Comparison of ENCODE assay signal across 19 cellular contexts in genomic region chr12:50659690-50660424, GRCh38.
DNase-seq lines count a peak whose midpoint lies in the region; ATAC-seq and TF ChIP-seq lines count a peak whose summit lies in the region.
"Had no signal": no experiment of that assay in that cellular context is flagged by ENCODE, and none has a peak within 500 bp of the region (broad histone marks: within the 10 kb centered on the region; RNA-seq: fewer than 3 reads in every experiment).

No MANE protein-coding gene starts in this region.

- TF ChIP-seq CTCF in cardiac muscle cell (IDR thresholded peaks at IDR 0.05; ENCODE audit: low read depth, low read length), result no peak
- no peak for TF ChIP-seq CTCF in right atrium auricular region (IDR thresholded peaks at IDR 0.05)
- no peak for TF ChIP-seq CTCF in PC-3 (conservative IDR thresholded peaks at IDR 0.05; ENCODE audit: low read depth, low read length)
- TF ChIP-seq CTCF in psoas muscle (IDR thresholded peaks at IDR 0.05), result no peak

- H3K79me2 ChIP-seq in PC-3 (ENCODE audit: low read length), result no peaks in the 10 kb centered on the region

- H3K36me3 ChIP-seq in cardiac muscle cell (no peaks in the 10 kb centered on the region), right atrium auricular region (peaks cover 5% of the 10 kb centered on the region), PC-3 (ENCODE audit: low read depth, low read length) (peaks cover 12% of the 10 kb centered on the region; the same call in 1 of the 2 replicates), psoas muscle (ENCODE audit: insufficient read depth in 1 of 2, low read depth in 1 of 2) (peaks cover 5 to 15% of the 10 kb centered on the region in 2 donors)
- H3K36me3 ChIP-seq: left ventricle myocardium inferior, MG63 had no signal

- intact Hi-C loops in PC-3 (cut with micrococcal nuclease), result no loop called here
- intact Hi-C loops in psoas muscle (cut with DNase I), result no loop called here

- 81 to 90% (median 89%) methylated on average over 6 of the region's 6 CpGs for WGBS in psoas muscle, 3 donors

- POLR2A ChIA-PET in PC-3 (lab: Charles Lee; ENCODE audit: unreplicated experiment), result no interaction called here

- no TSS peak for BruUV-seq in PC-3 (replicated peaks; lab: Mats Ljungman, UMichigan)

- no peaks in the 10 kb centered on the region for H3K27me3 ChIP-seq in cardiac muscle cell
- no peaks in the 10 kb centered on the region for H3K27me3 ChIP-seq in right atrium auricular region
- H3K27me3 ChIP-seq in PC-3 (ENCODE audit: low read length), result no peaks in the 10 kb centered on the region
- H3K27me3 ChIP-seq in psoas muscle (ENCODE audit: insufficient read depth in 3 of 3, low read length in 2 of 3), result no peaks in the 10 kb centered on the region
- H3K27me3 ChIP-seq: MG63, right lobe of liver, upper lobe of left lung had no signal

- H2AFZ ChIP-seq in PC-3 (ENCODE audit: low read length), result no peak overlapping the region
- H2AFZ ChIP-seq: PC-9 had no signal

- peak; percentile 43; the same call in 1 of the 2 replicates for ATAC-seq in PC-3
- ATAC-seq in psoas muscle, result no peak
- ATAC-seq: natural killer cell had no signal

- H3K27ac ChIP-seq in cardiac muscle cell (peak overlapping the region; percentile 2), right atrium auricular region (no peak overlapping the region), PC-3 (ENCODE audit: low read length) (no peak overlapping the region), psoas muscle (no peak overlapping the region)
- H3K27ac ChIP-seq: left ventricle myocardium inferior, PC-9, right lobe of liver, upper lobe of left lung had no signal

- H3K4me3 ChIP-seq in cardiac muscle cell, result no peak overlapping the region
- H3K4me3 ChIP-seq in right atrium auricular region, result no peak overlapping the region
- no peak overlapping the region for H3K4me3 ChIP-seq in PC-3 (ENCODE audit: low read length)
- H3K4me3 ChIP-seq in psoas muscle, result no peak overlapping the region
- H3K4me3 ChIP-seq: left ventricle myocardium inferior, MG63, PC-9, right lobe of liver, upper lobe of left lung had no signal

- H3K9me3 ChIP-seq in cardiac muscle cell (ENCODE audit: low read depth) (no peaks in the 10 kb centered on the region), right atrium auricular region (no peaks in the 10 kb centered on the region), PC-3 (ENCODE audit: low read length) (no peaks in the 10 kb centered on the region), psoas muscle (no peaks in the 10 kb centered on the region)
- H3K9me3 ChIP-seq: left ventricle myocardium inferior, MG63, right lobe of liver, upper lobe of left lung had no signal

- H3K4me1 ChIP-seq in cardiac muscle cell (ENCODE audit: low read depth) (peaks cover 12% of the 10 kb centered on the region), right atrium auricular region (no peaks in the 10 kb centered on the region), PC-3 (ENCODE audit: insufficient read depth, low read length) (peaks cover 14% of the 10 kb centered on the region), psoas muscle (no peaks in the 10 kb centered on the region)
- H3K4me1 ChIP-seq: left ventricle myocardium inferior had no signal

- H3K27me3 Mint-ChIP-seq in activated naive CD4-positive, alpha-beta T cell treated with anti-CD3 and anti-CD28 coated beads, Interleukin-2, amount 10 ng/mL, durations not matched to agents 7 days and 5 days, result no peaks in the 10 kb centered on the region
- H3K27me3 Mint-ChIP-seq: activated CD4-positive, alpha-beta memory T cell treated with anti-CD3 and anti-CD28 coated beads, Interleukin-2, amount 10 ng/mL, durations not matched to agents 7 days and 5 days had no signal

- H3K4me3 Mint-ChIP-seq in activated naive CD4-positive, alpha-beta T cell treated with anti-CD3 and anti-CD28 coated beads, Interleukin-2, amount 10 ng/mL, durations not matched to agents 7 days and 5 days, result no peak overlapping the region
- H3K4me3 Mint-ChIP-seq: activated CD4-positive, alpha-beta memory T cell treated with anti-CD3 and anti-CD28 coated beads, Interleukin-2, amount 10 ng/mL, durations not matched to agents 7 days and 5 days; natural killer cell had no signal

- H3K9me3 Mint-ChIP-seq in activated naive CD4-positive, alpha-beta T cell treated with anti-CD3 and anti-CD28 coated beads, Interleukin-2, amount 10 ng/mL, durations not matched to agents 7 days and 5 days, result no peaks in the 10 kb centered on the region
- H3K9me3 Mint-ChIP-seq: activated CD4-positive, alpha-beta memory T cell treated with anti-CD3 and anti-CD28 coated beads, Interleukin-2, amount 10 ng/mL, durations not matched to agents 7 days and 5 days; natural killer cell had no signal

- H3K36me3 Mint-ChIP-seq in activated naive CD4-positive, alpha-beta T cell treated with anti-CD3 and anti-CD28 coated beads, Interleukin-2, amount 10 ng/mL, durations not matched to agents 7 days and 5 days, result peaks cover 17% of the 10 kb centered on the region
- H3K36me3 Mint-ChIP-seq: natural killer cell had no signal

- no peak overlapping the region for H3K9ac ChIP-seq in PC-3 (ENCODE audit: low read length)

- no peaks in the 10 kb centered on the region for H4K20me1 ChIP-seq in PC-3 (ENCODE audit: low read length)

- no peaks in the 10 kb centered on the region for H3F3A ChIP-seq in PC-3 (ENCODE audit: low read length, unreplicated experiment)

- H3K9me2 ChIP-seq in PC-3 (replicated peaks; ENCODE audit: low read length), result no peaks in the 10 kb centered on the region

- no peak overlapping the region for H3K27ac Mint-ChIP-seq in activated naive CD4-positive, alpha-beta T cell treated with anti-CD3 and anti-CD28 coated beads, Interleukin-2, amount 10 ng/mL, durations not matched to agents 7 days and 5 days
- H3K27ac Mint-ChIP-seq: activated CD4-positive, alpha-beta memory T cell treated with anti-CD3 and anti-CD28 coated beads, Interleukin-2, amount 10 ng/mL, durations not matched to agents 7 days and 5 days; natural killer cell had no signal

- no peak overlapping the region for H3K4me2 ChIP-seq in PC-3 (ENCODE audit: low read length)
- H3K4me2 ChIP-seq: PC-9 had no signal

- H3K4me1 Mint-ChIP-seq in activated naive CD4-positive, alpha-beta T cell treated with anti-CD3 and anti-CD28 coated beads, Interleukin-2, amount 10 ng/mL, durations not matched to agents 7 days and 5 days, result no peaks in the 10 kb centered on the region
- H3K4me1 Mint-ChIP-seq: activated CD4-positive, alpha-beta memory T cell treated with anti-CD3 and anti-CD28 coated beads, Interleukin-2, amount 10 ng/mL, durations not matched to agents 7 days and 5 days; natural killer cell had no signal

- CTCF ChIA-PET in PC-3 (lab: Charles Lee), result interaction anchor here (0.6 kb wide), 1 partner anchor 201 kb away, joined by 3 read pairs; no protein-coding TSS in a partner anchor
- CTCF ChIA-PET in activated naive CD4-positive, alpha-beta T cell treated with anti-CD3 and anti-CD28 coated beads, Interleukin-2, amount 10 ng/mL, durations not matched to agents 7 days and 5 days (lab: Charles Lee), result interaction anchor here (0.6 kb wide), 1 partner anchor 15 kb away, joined by 3 read pairs; no protein-coding TSS in a partner anchor

- DNase-seq in cardiac muscle cell (ENCODE audit: low read depth in 1 of 2, low spot score in 1 of 2) (no peak), right atrium auricular region (ENCODE audit: low spot score) (no peak), PC-3 (no peak), medulla oblongata (ENCODE audit: extremely low spot score) (peak; percentile 50), psoas muscle (no peak), HCEC 1CT (no peak), cerebellar cortex (ENCODE audit: low spot score) (no peak)
- no peak for DNase-seq in activated naive CD4-positive, alpha-beta T cell treated with anti-CD3 and anti-CD28 coated beads, Interleukin-2, amount 10 ng/mL, durations not matched to agents 7 days and 5 days
- DNase-seq: activated CD4-positive, alpha-beta memory T cell treated with anti-CD3 and anti-CD28 coated beads, Interleukin-2, amount 10 ng/mL, durations not matched to agents 7 days and 5 days; activated gamma-delta T cell; effector CD8-positive, alpha-beta T cell; left ventricle myocardium inferior; MG63; natural killer cell; NCI-H226; PC-9; right lobe of liver; stimulated activated CD4-positive, alpha-beta T cell treated with anti-CD3 and anti-CD28 coated beads, Interleukin-2, amount 100 ng/mL, for 48 hours; upper lobe of left lung had no signal
